20 cellular contexts compared by ENCODE assay signal in genomic region chr15:63023351-63023945, GRCh38. TPM values are rescaled to one million over a fixed set of nuclear protein-coding genes. Genes with fewer than 3 reads are reported as not detected.
DNase-seq lines count a peak whose midpoint lies in the region; ATAC-seq, FAIRE-seq and TF ChIP-seq lines count a peak whose summit lies in the region.
"Had no signal": no experiment of that assay in that cellular context is flagged by ENCODE, and none has a peak within 500 bp of the region (broad histone marks: within the 10 kb centered on the region; RNA-seq: fewer than 3 reads in every experiment).

No MANE protein-coding gene starts in this region.

- ATAC-seq in GM18505 (IDR thresholded peaks at IDR 0.05; ENCODE audit: unreplicated experiment): no peak
- ATAC-seq: activated CD8-positive, alpha-beta T cell treated with anti-CD3 and anti-CD28 coated beads, Interleukin-2, amount 10 ng/mL, durations not matched to agents 7 days and 5 days; activated T-helper 17 cell treated with anti-CD3 and anti-CD28 coated beads, Interleukin-2, amount 50 U/mL, for 72 hours had no signal

- dilution Hi-C loops in endothelial cell of umbilical vein (cut with MboI; ENCODE audit: extremely low pct_ligation_motif_present, low sequenced_read_pairs): no loop called here

- H3K4me2 ChIP-seq in endothelial cell of umbilical vein (ENCODE audit: insufficient read depth, low read length): peak overlapping the region; percentile 30
- H3K4me2 ChIP-seq in osteoblast (ENCODE audit: insufficient read depth, low read length): peak overlapping the region; percentile 49

- H3K4me3 ChIP-seq in MG63: no peak overlapping the region
- no peak overlapping the region for H3K4me3 ChIP-seq in endothelial cell of umbilical vein (replicated peaks in 1 of 3; ENCODE audit: insufficient read depth in 1 of 3, low read depth in 1 of 3, low read length in 3 of 3)
- no peak overlapping the region for H3K4me3 ChIP-seq in osteoblast (ENCODE audit: insufficient read depth, low read length)
- H3K4me3 ChIP-seq in A673 (ENCODE audit: low read depth, low read length, poor library complexity, severe bottlenecking): no peak overlapping the region
- no peak overlapping the region for H3K4me3 ChIP-seq in ovary
- H3K4me3 ChIP-seq: skin epidermis, uterus had no signal

- DNase-seq in AG20443 (ENCODE audit: low spot score) (peak; percentile 82), MG63 (peak; percentile 61), endothelial cell of umbilical vein (ENCODE audit: low read depth, low spot score) (peak; percentile 59), osteoblast (ENCODE audit: insufficient read length, low spot score, missing footprints) (no peak), A673 (ENCODE audit: low spot score) (no peak), ovary (no peak), retina (no peak)
- DNase-seq: activated CD8-positive, alpha-beta T cell treated with anti-CD3 and anti-CD28 coated beads, Interleukin-2, amount 10 ng/mL, durations not matched to agents 7 days and 5 days; DND-41; Karpas-422; NCI-H1694; OCI-M1; stimulated activated naive CD4-positive, alpha-beta T cell; uterus had no signal

- no peak for TF ChIP-seq EP300 in ovary (IDR thresholded peaks at IDR 0.05)

- intact Hi-C loops in endothelial cell of umbilical vein (cut with micrococcal nuclease): no loop called here
- intact Hi-C loops in A673 (cut with micrococcal nuclease; ENCODE audit: unreplicated experiment): no loop called here
- intact Hi-C loops in ovary (cut with DNase I): no loop called here

- no peaks in the 10 kb centered on the region for H3K36me3 ChIP-seq in MG63
- no peaks in the 10 kb centered on the region for H3K36me3 ChIP-seq in endothelial cell of umbilical vein (ENCODE audit: control insufficient read depth in 2 of 2, extremely low read depth in 1 of 2, insufficient read depth in 2 of 2, low read length in 2 of 2)
- H3K36me3 ChIP-seq in osteoblast (ENCODE audit: insufficient read depth, low read length): no peaks in the 10 kb centered on the region
- H3K36me3 ChIP-seq in A673 (ENCODE audit: insufficient read depth, low read length, poor library complexity, severe bottlenecking): no peaks in the 10 kb centered on the region
- H3K36me3 ChIP-seq in ovary: no peaks in the 10 kb centered on the region
- H3K36me3 ChIP-seq: neutrophil, uterus had no signal

- no peak for TF ChIP-seq POLR2A in endothelial cell of umbilical vein (IDR thresholded peaks at IDR 0.05; ENCODE audit: low read depth, low read length)
- no peak for TF ChIP-seq POLR2A in ovary (IDR thresholded peaks at IDR 0.05)
- no peak for TF ChIP-seq POLR2A in GM18505 (IDR thresholded peaks at IDR 0.05; ENCODE audit: borderline replicate concordance, extremely low read depth, insufficient read depth, insufficient read length)

- H3K79me2 ChIP-seq in endothelial cell of umbilical vein (ENCODE audit: control insufficient read depth, insufficient read depth, low read length) (no peaks in the 10 kb centered on the region), osteoblast (ENCODE audit: insufficient read depth, low read length) (no peaks in the 10 kb centered on the region)

- H3K27me3 ChIP-seq in MG63: no peaks in the 10 kb centered on the region
- no peaks in the 10 kb centered on the region for H3K27me3 ChIP-seq in endothelial cell of umbilical vein (ENCODE audit: control insufficient read depth in 2 of 2, insufficient read depth in 2 of 2, low read length in 2 of 2)
- H3K27me3 ChIP-seq in osteoblast (ENCODE audit: insufficient read depth, low read length): no peaks in the 10 kb centered on the region
- no peaks in the 10 kb centered on the region for H3K27me3 ChIP-seq in A673 (replicated peaks; ENCODE audit: insufficient read depth, low read depth, low read length, poor library complexity)
- H3K27me3 ChIP-seq in ovary: no peaks in the 10 kb centered on the region
- H3K27me3 ChIP-seq: uterus had no signal

- TF ChIP-seq CTCF in endothelial cell of umbilical vein (IDR thresholded peaks at IDR 0.05; ENCODE audit: extremely low read depth in 1 of 2, insufficient read depth in 1 of 2, low read depth in 1 of 2, low read length in 2 of 2): no peak
- no peak for TF ChIP-seq CTCF in osteoblast (IDR thresholded peaks at IDR 0.05; ENCODE audit: extremely low read depth, low read depth, low read length)
- no peak for TF ChIP-seq CTCF in A673 (conservative IDR thresholded peaks at IDR 0.05; ENCODE audit: low read depth, low read length)
- TF ChIP-seq CTCF in ovary (IDR thresholded peaks at IDR 0.05): no peak

- H3K9me1 ChIP-seq in endothelial cell of umbilical vein (replicated peaks; ENCODE audit: control insufficient read depth, extremely low read depth, insufficient read depth, low read length): no peaks in the 10 kb centered on the region

- H3K9me3 ChIP-seq in MG63 (no peaks in the 10 kb centered on the region), endothelial cell of umbilical vein (replicated peaks; ENCODE audit: control insufficient read depth, insufficient read depth, low read length) (no peaks in the 10 kb centered on the region), osteoblast (ENCODE audit: low read depth, low read length) (no peaks in the 10 kb centered on the region), A673 (ENCODE audit: low read depth, low read length, poor library complexity, severe bottlenecking) (no peaks in the 10 kb centered on the region), ovary (no peaks in the 10 kb centered on the region)
- H3K9me3 ChIP-seq: neutrophil, uterus had no signal

- CTCF ChIA-PET in endothelial cell of umbilical vein (lab: Charles Lee) (interaction anchor here (0.8 to 1.6 kb wide), 5 partner anchors 8 to 215 kb away, joined by 3 to 5 read pairs (median 3); no protein-coding TSS in a partner anchor), A673 (lab: Charles Lee) (no interaction called here)

- POLR2A ChIA-PET in endothelial cell of umbilical vein (lab: Charles Lee) (no interaction called here), A673 (lab: Charles Lee; ENCODE audit: low non-redundant PET) (no interaction called here)

- H2AFZ ChIP-seq in endothelial cell of umbilical vein (ENCODE audit: low read depth, low read length): peak overlapping the region; percentile 80
- H2AFZ ChIP-seq in osteoblast (ENCODE audit: low read length): peak overlapping the region; percentile 30

- no peaks in the 10 kb centered on the region for H4K20me1 ChIP-seq in endothelial cell of umbilical vein (replicated peaks; ENCODE audit: control insufficient read depth, extremely low read depth, insufficient read depth, low read length)
- no peaks in the 10 kb centered on the region for H4K20me1 ChIP-seq in osteoblast (ENCODE audit: insufficient read depth, low read length)

- H3K9ac ChIP-seq in endothelial cell of umbilical vein (replicated peaks; ENCODE audit: extremely low read depth, insufficient read depth, low read length): no peak overlapping the region

- BruUV-seq in endothelial cell of umbilical vein (replicated peaks; lab: Mats Ljungman, UMichigan): no TSS peak
- no TSS peak for BruUV-seq in A673 (replicated peaks; lab: Mats Ljungman, UMichigan)

- peak overlapping the region; percentile 32 for H3K27ac ChIP-seq in endothelial cell of umbilical vein (ENCODE audit: insufficient read depth, low read depth, low read length)
- peak overlapping the region; percentile 94 for H3K27ac ChIP-seq in osteoblast (ENCODE audit: low read depth, low read length)
- H3K27ac ChIP-seq in A673 (ENCODE audit: low read depth, low read length, poor library complexity, severe bottlenecking): no peak overlapping the region
- H3K27ac ChIP-seq in ovary: no peak overlapping the region
- H3K27ac ChIP-seq: HL-60, neutrophil, uterus had no signal

- peaks cover 5% of the 10 kb centered on the region for H3K4me1 ChIP-seq in endothelial cell of umbilical vein (ENCODE audit: control insufficient read depth, extremely low read depth, insufficient read depth, low read length)
- H3K4me1 ChIP-seq in osteoblast (ENCODE audit: insufficient read depth, low read length): peaks cover 54% of the 10 kb centered on the region
- H3K4me1 ChIP-seq in A673 (ENCODE audit: insufficient read depth, low read length, poor library complexity, severe bottlenecking): no peaks in the 10 kb centered on the region
- H3K4me1 ChIP-seq in ovary (ENCODE audit: insufficient read depth): peaks cover 4% of the 10 kb centered on the region
- H3K4me1 ChIP-seq: uterus had no signal

- 4 to 17% (median 10%) methylated on average over 3 of the region's 3 CpGs for WGBS in ovary, 3 donors

- peak; percentile 79 for FAIRE-seq in endothelial cell of umbilical vein (lab: Jason Lieb, UNC)
- FAIRE-seq: frontal cortex had no signal

TF ChIP-seq in endothelial cell of umbilical vein, 7 proteins besides CTCF, POLR2A, EP300 and RAD21:
- TF ChIP-seq FOS (IDR thresholded peaks at IDR 0.05; ENCODE audit: borderline replicate concordance, insufficient read depth, low read length): peak; percentile 30
- TF ChIP-seq MYC (IDR thresholded peaks at IDR 0.05; ENCODE audit: low read depth, low read length): no peak

RNA-seq across cellular contexts. Expression of gene TPM1, which starts 19.1 kb away (rescaled TPM):
- total RNA-seq in MG63 (2014; rRNA removed; shearing (Covaris generic); ENCODE audit: low replicate concordance): 441 and 711 TPM in 2 replicates
- total RNA-seq in endothelial cell of umbilical vein (558 and 678 TPM in 2 replicates), osteoblast (1,563 and 1,708 TPM in 2 replicates), A673 (2021) (31.2 and 34.5 TPM in 2 replicates), ovary (100 to 1,000 TPM; 204 to 695 (median 319) TPM)
- polyA plus RNA-seq in endothelial cell of umbilical vein (518 and 528 TPM in 2 replicates), ovary (100 to 1,000 TPM; 332 to 676 TPM)
- 740 and 824 TPM in 2 replicates for polyA plus RNA-seq in endothelial cell of umbilical vein (2011; cell fraction: cytosol; rRNA removed)
- 2,079 and 2,156 TPM in 2 replicates for polyA plus RNA-seq in endothelial cell of umbilical vein (2011; cell fraction: nucleus; rRNA removed)
- polyA plus RNA-seq in endothelial cell of umbilical vein (2012): 679 and 811 TPM in 2 replicates
- polyA minus RNA-seq in endothelial cell of umbilical vein: 828 and 932 TPM in 2 replicates
- polyA minus RNA-seq in endothelial cell of umbilical vein (2011; cell fraction: cytosol; rRNA and poly(A)+ RNA removed): 30.8 TPM
- polyA minus RNA-seq in endothelial cell of umbilical vein (2011; cell fraction: nucleus; rRNA and poly(A)+ RNA removed): 2,251 and 2,264 TPM in 2 replicates

Comparison
In these comparisons a context has a peak if more than half of its experiments do, and no peak if none do; other contexts are left out.
1. DNase-seq: peak in AG20443 (single experiment), MG63 (single experiment) and endothelial cell of umbilical vein (single experiment); none in osteoblast (single experiment), A673 (single experiment), ovary (0 of 5) and retina (single experiment).
2. H3K27ac ChIP-seq: peak in endothelial cell of umbilical vein (single experiment) and osteoblast (single experiment); none in A673 (single experiment) and ovary (0 of 2).